17 cellular contexts compared by ENCODE assay signal in genomic region chr4:27881705-27882104, GRCh38.
"Had no signal": no experiment of that assay in that cellular context is flagged by ENCODE, and none has a peak within 500 bp of the region (broad histone marks: within the 10 kb centered on the region; RNA-seq: fewer than 3 reads in every experiment).

No MANE protein-coding gene starts in this region.

- H3K4me3 ChIP-seq: colonic mucosa, right atrium auricular region, skin epidermis, thyroid gland, vagina had no signal

- ATAC-seq: activated T-helper 17 cell treated with anti-CD3 and anti-CD28 coated beads, Interleukin-2, amount 50 U/mL, for 72 hours; naive thymus-derived CD8-positive, alpha-beta T cell; stimulated activated effector memory CD8-positive, alpha-beta T cell treated with anti-CD3 and anti-CD28 coated beads, Interleukin-12 subunit alpha, Interleukin-12 subunit beta, amount 100 ng/mL, for 72 hours had no signal

- DNase-seq: activated B cell treated with CpG ODN at 0.5 μM for 24 hours; activated CD4-positive, alpha-beta T cell treated with anti-CD3 and anti-CD28 coated beads, Interleukin-2, amount 10 ng/mL, durations not matched to agents 24 days and 14 days; activated naive CD4-positive, alpha-beta T cell treated with anti-CD3 and anti-CD28 coated beads for 36 hours; activated T-cell treated with anti-CD3 and anti-CD28 coated beads for 4 hours; caudate nucleus; colonic mucosa; foreskin melanocyte; head of caudate nucleus; naive thymus-derived CD8-positive, alpha-beta T cell; posterior cingulate gyrus; thyroid gland had no signal

- H3K36me3 ChIP-seq: colonic mucosa, neutrophil, right atrium auricular region, thyroid gland, vagina had no signal

- H3K27ac ChIP-seq: colonic mucosa, neutrophil, right atrium auricular region, skin epidermis, thyroid gland, vagina had no signal

- H3K27me3 ChIP-seq: colonic mucosa, neutrophil, right atrium auricular region, thyroid gland, vagina had no signal

- H3K4me1 ChIP-seq: colonic mucosa, right atrium auricular region, thyroid gland, vagina had no signal

- H3K9me3 ChIP-seq: colonic mucosa, neutrophil, right atrium auricular region, thyroid gland, vagina had no signal
